ENCODE assay signal across 9 cellular contexts in the genomic region with DNA sequence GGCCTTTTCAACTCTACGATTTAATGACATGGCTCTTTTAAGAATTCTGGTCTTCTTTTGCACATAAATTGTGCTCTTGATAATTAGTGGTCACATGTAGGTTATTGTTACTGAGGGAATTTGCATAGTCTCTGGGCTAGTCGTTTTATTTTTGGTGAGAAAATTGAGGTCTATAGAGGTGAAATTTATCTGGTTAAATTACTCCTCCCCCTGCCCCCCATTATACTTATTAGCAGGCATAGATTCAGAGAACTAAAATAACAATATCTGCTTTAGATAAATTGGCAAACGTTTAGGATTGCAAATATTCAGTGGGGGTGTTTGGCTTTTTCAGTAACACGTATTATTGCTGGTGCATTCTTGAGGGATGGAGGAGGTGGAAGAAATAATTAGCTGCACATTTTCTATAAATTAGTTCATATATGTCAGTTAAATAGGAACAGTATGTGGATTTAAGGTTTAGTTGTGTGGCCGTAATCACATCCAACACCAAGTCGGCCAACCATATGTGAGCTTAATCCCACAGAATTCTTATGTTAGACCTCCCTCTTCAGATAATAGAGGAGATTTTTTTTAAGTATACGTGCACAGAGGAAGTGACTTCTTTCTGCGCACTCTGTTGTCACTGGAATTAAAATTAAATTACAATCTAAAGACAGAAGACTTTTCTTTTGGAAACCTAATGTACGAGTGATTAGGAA. TPM values are rescaled to one million over a fixed set of nuclear protein-coding genes. Genes with fewer than 3 reads are reported as not detected.
A peak's percentile ranks its signal among the peaks of the same experiment; 100 is the strongest.
DNase-seq lines count a peak whose midpoint lies in the region; ATAC-seq, FAIRE-seq and TF ChIP-seq lines count a peak whose summit lies in the region.
"Had no signal": no experiment of that assay in that cellular context is flagged by ENCODE, and none has a peak within 500 bp of the region (broad histone marks: within the 10 kb centered on the region; RNA-seq: fewer than 3 reads in every experiment).

No MANE protein-coding gene starts in this region.

- no peak overlapping the region for H3K27ac Mint-ChIP-seq in activated CD4-positive, alpha-beta T cell treated with anti-CD3 and anti-CD28 coated beads, Interleukin-2, amount 10 ng/mL, durations not matched to agents 24 days and 14 days
- H3K27ac Mint-ChIP-seq in activated naive CD8-positive, alpha-beta T cell treated with anti-CD3 and anti-CD28 coated beads, Interleukin-2, amount 10 ng/mL, durations not matched to agents 7 days and 5 days, result peak overlapping the region; percentile 77

- peaks cover 72% of the 10 kb centered on the region for H3K27me3 Mint-ChIP-seq in activated CD4-positive, alpha-beta T cell treated with anti-CD3 and anti-CD28 coated beads, Interleukin-2, amount 10 ng/mL, durations not matched to agents 24 days and 14 days
- H3K27me3 Mint-ChIP-seq in activated naive CD8-positive, alpha-beta T cell treated with anti-CD3 and anti-CD28 coated beads, Interleukin-2, amount 10 ng/mL, durations not matched to agents 7 days and 5 days, result peaks cover 4% of the 10 kb centered on the region

- H3K4me3 ChIP-seq in kidney (ENCODE audit: low read length in 2 of 2) (peak overlapping the region; percentile 71 to 89), testis (peak overlapping the region; percentile 69 to 89)

- POLR2A ChIA-PET in activated naive CD8-positive, alpha-beta T cell treated with anti-CD3 and anti-CD28 coated beads, Interleukin-2, amount 10 ng/mL, durations not matched to agents 7 days and 5 days (lab: Charles Lee), result interaction anchor here (0.7 to 3.4 kb wide), 5 partner anchors 26 to 120 kb away, joined by 4 to 22 read pairs (median 4); a partner anchor contains a TSS

- no peak for DNase-seq in activated CD4-positive, alpha-beta T cell treated with anti-CD3 and anti-CD28 coated beads, Interleukin-2, amount 10 ng/mL, durations not matched to agents 24 days and 14 days
- no peak for DNase-seq in activated CD4-positive, alpha-beta T cell treated with anti-CD3 and anti-CD28 coated beads for 48 hours
- DNase-seq in activated naive CD8-positive, alpha-beta T cell treated with anti-CD3 and anti-CD28 coated beads, Interleukin-2, amount 10 ng/mL, durations not matched to agents 7 days and 5 days, result no peak
- DNase-seq in kidney, result no peak
- DNase-seq in testis, result no peak
- no peak for DNase-seq in mesenteric fat pad (ENCODE audit: low spot score)
- no peak for DNase-seq in activated CD4-positive, alpha-beta T cell treated with anti-CD3 and anti-CD28 coated beads for 1 hour

- H3K36me3 Mint-ChIP-seq in activated CD4-positive, alpha-beta T cell treated with anti-CD3 and anti-CD28 coated beads, Interleukin-2, amount 10 ng/mL, durations not matched to agents 24 days and 14 days (ENCODE audit: low read depth), result no peaks in the 10 kb centered on the region
- H3K36me3 Mint-ChIP-seq in activated naive CD8-positive, alpha-beta T cell treated with anti-CD3 and anti-CD28 coated beads, Interleukin-2, amount 10 ng/mL, durations not matched to agents 7 days and 5 days, result peaks cover 20% of the 10 kb centered on the region

- peak overlapping the region; percentile 51 to 77 for H3K9ac ChIP-seq in kidney (ENCODE audit: low read length in 2 of 2)

- H3K36me3 ChIP-seq in kidney (ENCODE audit: control insufficient read depth in 1 of 2, insufficient read depth in 2 of 2, low read length in 2 of 2), result no peaks in the 10 kb centered on the region
- no peaks in the 10 kb centered on the region for H3K36me3 ChIP-seq in testis (ENCODE audit: low read depth, missing control alignments)

- FAIRE-seq in kidney (lab: Jason Lieb, UNC), result no peak

- intact Hi-C loops in activated CD4-positive, alpha-beta T cell treated with anti-CD3 and anti-CD28 coated beads, Interleukin-2, amount 10 ng/mL, durations not matched to agents 24 days and 14 days (cut with micrococcal nuclease), result loop anchor here (2.0 to 5.0 kb wide), 2 partner anchors 43 to 54 kb away; a partner anchor contains a TSS
- intact Hi-C loops in kidney (cut with DNase I) (no loop called here), testis (cut with DNase I; ENCODE audit: low total_unique reads) (no loop called here)

- no peak for TF ChIP-seq POLR2A in testis (IDR thresholded peaks at IDR 0.05)

- 44 to 54% methylated on average over 9 of the region's 9 CpGs for WGBS in testis, 2 donors

- peak overlapping the region; percentile 87 for H3K4me3 Mint-ChIP-seq in activated CD4-positive, alpha-beta T cell treated with anti-CD3 and anti-CD28 coated beads, Interleukin-2, amount 10 ng/mL, durations not matched to agents 24 days and 14 days
- peak overlapping the region; percentile 96 for H3K4me3 Mint-ChIP-seq in activated naive CD8-positive, alpha-beta T cell treated with anti-CD3 and anti-CD28 coated beads, Interleukin-2, amount 10 ng/mL, durations not matched to agents 7 days and 5 days

- no peaks in the 10 kb centered on the region for H3K27me3 ChIP-seq in testis

- H3K27ac ChIP-seq in kidney (ENCODE audit: low read depth in 2 of 2, low read length in 2 of 2) (peak overlapping the region in 1 of 2 donors; percentile 41), testis (peak overlapping the region in 1 of 2 donors; percentile 87)

- no peaks in the 10 kb centered on the region for H3K9me3 Mint-ChIP-seq in activated CD4-positive, alpha-beta T cell treated with anti-CD3 and anti-CD28 coated beads, Interleukin-2, amount 10 ng/mL, durations not matched to agents 24 days and 14 days
- no peaks in the 10 kb centered on the region for H3K9me3 Mint-ChIP-seq in activated naive CD8-positive, alpha-beta T cell treated with anti-CD3 and anti-CD28 coated beads, Interleukin-2, amount 10 ng/mL, durations not matched to agents 7 days and 5 days

- no peak for TF ChIP-seq CTCF in kidney (IDR thresholded peaks at IDR 0.05; ENCODE audit: borderline replicate concordance, extremely low read depth, insufficient read depth)
- no peak for TF ChIP-seq CTCF in testis (IDR thresholded peaks at IDR 0.05)

- H3K4me1 ChIP-seq in kidney (ENCODE audit: control insufficient read depth in 1 of 2, insufficient read depth in 1 of 2, low read depth in 1 of 2, low read length in 2 of 2) (peaks cover 6 to 12% of the 10 kb centered on the region in 2 donors), testis (peaks cover 4% of the 10 kb centered on the region)

- ATAC-seq in activated naive CD8-positive, alpha-beta T cell treated with anti-CD3 and anti-CD28 coated beads, Interleukin-2, amount 10 ng/mL, durations not matched to agents 7 days and 5 days (ENCODE audit: low read depth), result no peak
- ATAC-seq in HG03565 (IDR thresholded peaks at IDR 0.05; ENCODE audit: unreplicated experiment), result no peak

- H3K9me3 ChIP-seq in kidney (ENCODE audit: control insufficient read depth in 1 of 2, low read length in 2 of 2) (no peaks in the 10 kb centered on the region), testis (no peaks in the 10 kb centered on the region)

- H3K4me1 Mint-ChIP-seq in activated CD4-positive, alpha-beta T cell treated with anti-CD3 and anti-CD28 coated beads, Interleukin-2, amount 10 ng/mL, durations not matched to agents 24 days and 14 days, result peaks cover 17% of the 10 kb centered on the region
- peaks cover 25% of the 10 kb centered on the region for H3K4me1 Mint-ChIP-seq in activated naive CD8-positive, alpha-beta T cell treated with anti-CD3 and anti-CD28 coated beads, Interleukin-2, amount 10 ng/mL, durations not matched to agents 7 days and 5 days

RNA-seq across cellular contexts. Expression of a gene that starts 1.9 kb away (rescaled TPM):
- total RNA-seq in activated CD4-positive, alpha-beta T cell treated with anti-CD3 and anti-CD28 coated beads, Interleukin-2, amount 10 ng/mL, durations not matched to agents 24 days and 14 days, result 15.4 and 17.0 TPM in 2 replicates
- 10 to 100 TPM; 51.9 to 60.0 TPM for total RNA-seq in activated naive CD8-positive, alpha-beta T cell treated with anti-CD3 and anti-CD28 coated beads, Interleukin-2, amount 10 ng/mL, durations not matched to agents 7 days and 5 days
- 118 TPM for total RNA-seq in kidney
- 38.0 TPM for polyA plus RNA-seq in kidney (ENCODE audit: insufficient read depth, low read depth, low replicate concordance)
- 10 to 100 TPM; 21.2 to 22.8 TPM for total RNA-seq in testis
- 15.5 TPM for polyA plus RNA-seq in testis (ENCODE audit: insufficient read depth, low read depth, low replicate concordance)
- total RNA-seq in mesenteric fat pad, result 331 TPM

RNA-seq across cellular contexts. Expression of a gene that starts 53.5 kb away (rescaled TPM):
- total RNA-seq in activated CD4-positive, alpha-beta T cell treated with anti-CD3 and anti-CD28 coated beads, Interleukin-2, amount 10 ng/mL, durations not matched to agents 24 days and 14 days, result not detected in 2 replicates
- under 1 TPM in 1 of 2 experiments, not detected in 1; 0.09 TPM for total RNA-seq in activated naive CD8-positive, alpha-beta T cell treated with anti-CD3 and anti-CD28 coated beads, Interleukin-2, amount 10 ng/mL, durations not matched to agents 7 days and 5 days
- total RNA-seq in kidney (5.0 TPM), testis (under 1 TPM; 0.08 to 0.12 TPM), mesenteric fat pad (not detected)
- polyA plus RNA-seq in kidney (ENCODE audit: insufficient read depth, low read depth, low replicate concordance) (3.3 TPM), testis (ENCODE audit: insufficient read depth, low read depth, low replicate concordance) (0.21 TPM)
- total RNA-seq: dermis microvascular lymphatic vessel endothelial cell had no signal
